8 cellular contexts compared by ENCODE assay signal in the genomic region with DNA sequence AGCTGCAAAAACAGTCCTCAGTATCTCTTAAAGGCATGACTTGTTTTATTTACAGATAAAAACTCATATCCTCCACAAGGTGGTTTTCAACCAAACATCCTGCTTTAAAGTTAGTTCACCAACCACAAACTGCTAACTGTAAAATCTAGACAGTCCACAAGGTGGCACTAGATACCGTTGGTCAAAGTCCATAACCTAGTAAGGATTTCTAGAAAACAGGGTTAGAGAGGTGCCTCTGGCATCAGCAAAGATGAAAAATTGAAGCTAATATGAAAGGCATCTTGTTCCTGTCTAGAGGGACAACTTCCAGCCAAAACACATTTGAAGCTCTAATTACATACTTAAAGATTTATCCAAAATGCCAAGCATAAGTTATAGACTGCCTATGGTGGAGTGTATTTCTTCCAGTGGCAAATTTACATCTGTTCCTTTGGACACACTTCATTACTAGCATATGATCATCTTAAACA. TPM values are rescaled to one million over a fixed set of nuclear protein-coding genes. Genes with fewer than 3 reads are reported as not detected.
DNase-seq lines count a peak whose midpoint lies in the region; ATAC-seq and FAIRE-seq lines count a peak whose summit lies in the region.

No MANE protein-coding gene starts in this region.

- FAIRE-seq in urothelium cell line (lab: Jason Lieb, UNC): no peak

- H3K4me1 ChIP-seq in naive thymus-derived CD4-positive, alpha-beta T cell (ENCODE audit: control insufficient read depth in 2 of 2, insufficient read depth in 2 of 2, low read length in 2 of 2): peaks cover 0 to 20% of the 10 kb centered on the region in 2 donors

- H3K27ac ChIP-seq in naive thymus-derived CD4-positive, alpha-beta T cell (ENCODE audit: low read depth, low read length): no peak overlapping the region

- H3K36me3 ChIP-seq in naive thymus-derived CD4-positive, alpha-beta T cell (ENCODE audit: control insufficient read depth in 2 of 3, insufficient read depth in 3 of 3, low read length in 3 of 3): no peaks in the 10 kb centered on the region

- no peaks in the 10 kb centered on the region for H3K27me3 ChIP-seq in naive thymus-derived CD4-positive, alpha-beta T cell (ENCODE audit: control insufficient read depth in 2 of 2, insufficient read depth in 2 of 2, low read length in 2 of 2)

- POLR2A ChIA-PET in activated CD4-positive, alpha-beta T cell treated with anti-CD3 and anti-CD28 coated beads for 36 hours (lab: Charles Lee): interaction anchor here (0.6 kb wide), 1 partner anchor 15 kb away, joined by 3 read pairs; no protein-coding TSS in a partner anchor
- POLR2A ChIA-PET in naive thymus-derived CD4-positive, alpha-beta T cell (lab: Charles Lee): interaction anchor here (0.6 to 2.9 kb wide), 8 partner anchors 22 to 308 kb away, joined by 3 to 23 read pairs (median 4); a partner anchor contains a TSS

- peak; percentile 54 for DNase-seq in DMS53 treated with DMSO at 0.1 percent for 48 hours (lab: John Stamatoyannopoulos, UW; ENCODE audit: unreplicated experiment)
- peak; percentile 61 for DNase-seq in NCI-H460 (ENCODE audit: extremely low read depth, low read depth)
- DNase-seq in activated CD4-positive, alpha-beta T cell treated with anti-CD3 and anti-CD28 coated beads for 36 hours: peak; percentile 65
- peak; percentile 24 for DNase-seq in epidermal melanocyte (ENCODE audit: insufficient read length, low spot score)
- peak in 8 of 9 donors; percentile 41 to 87 (median 82) for DNase-seq in naive thymus-derived CD4-positive, alpha-beta T cell
- peak; percentile 51 for DNase-seq in urothelium cell line (ENCODE audit: low spot score)

- ATAC-seq in GM19463 (IDR thresholded peaks at IDR 0.05; ENCODE audit: unreplicated experiment): peak; percentile 53
- ATAC-seq in HG03520 (IDR thresholded peaks at IDR 0.05; ENCODE audit: unreplicated experiment): peak; percentile 69
- ATAC-seq in activated CD4-positive, alpha-beta T cell treated with anti-CD3 and anti-CD28 coated beads for 36 hours: peak; percentile 83
- ATAC-seq in naive thymus-derived CD4-positive, alpha-beta T cell: peak; percentile 99

- H3K9me3 Mint-ChIP-seq in activated CD4-positive, alpha-beta T cell treated with anti-CD3 and anti-CD28 coated beads for 36 hours (ENCODE audit: low read depth): no peaks in the 10 kb centered on the region
- H3K9me3 Mint-ChIP-seq in naive thymus-derived CD4-positive, alpha-beta T cell: peaks cover 0 to 1% (median 0%) of the 10 kb centered on the region in 11 donors

- H3K36me3 Mint-ChIP-seq in activated CD4-positive, alpha-beta T cell treated with anti-CD3 and anti-CD28 coated beads for 36 hours (ENCODE audit: low read depth): peaks cover 3% of the 10 kb centered on the region
- H3K36me3 Mint-ChIP-seq in naive thymus-derived CD4-positive, alpha-beta T cell: peaks cover 0 to 4% (median 0%) of the 10 kb centered on the region in 5 donors

- H3K4me3 ChIP-seq in naive thymus-derived CD4-positive, alpha-beta T cell (ENCODE audit: low read length): no peak overlapping the region

- intact Hi-C loops in activated CD4-positive, alpha-beta T cell treated with anti-CD3 and anti-CD28 coated beads for 36 hours (cut with DNase I, micrococcal nuclease): loop anchor here (1.0 to 5.0 kb wide), 8 partner anchors 15 to 587 kb away; a partner anchor contains a TSS
- intact Hi-C loops in naive thymus-derived CD4-positive, alpha-beta T cell (cut with micrococcal nuclease): loop anchor here (1.0 to 10.0 kb wide), 15 partner anchors 11 to 1589 kb away; a partner anchor contains a TSS

- peaks cover 35% of the 10 kb centered on the region for H3K4me1 Mint-ChIP-seq in activated CD4-positive, alpha-beta T cell treated with anti-CD3 and anti-CD28 coated beads for 36 hours
- peaks cover 15 to 42% (median 41%) of the 10 kb centered on the region in 7 donors for H3K4me1 Mint-ChIP-seq in naive thymus-derived CD4-positive, alpha-beta T cell

- H3K27ac Mint-ChIP-seq in activated CD4-positive, alpha-beta T cell treated with anti-CD3 and anti-CD28 coated beads for 36 hours: no peak overlapping the region
- peak overlapping the region in 5 of 9 donors; percentile 2 to 53 (median 32) for H3K27ac Mint-ChIP-seq in naive thymus-derived CD4-positive, alpha-beta T cell

- H3K4me3 Mint-ChIP-seq in activated CD4-positive, alpha-beta T cell treated with anti-CD3 and anti-CD28 coated beads for 36 hours: no peak overlapping the region
- peak overlapping the region in 1 of 10 donors; percentile 35 for H3K4me3 Mint-ChIP-seq in naive thymus-derived CD4-positive, alpha-beta T cell

- no peaks in the 10 kb centered on the region for H3K9me3 ChIP-seq in naive thymus-derived CD4-positive, alpha-beta T cell (ENCODE audit: control insufficient read depth in 2 of 3, low read length in 3 of 3)

- H3K27me3 Mint-ChIP-seq in activated CD4-positive, alpha-beta T cell treated with anti-CD3 and anti-CD28 coated beads for 36 hours: peaks cover 4% of the 10 kb centered on the region
- H3K27me3 Mint-ChIP-seq in naive thymus-derived CD4-positive, alpha-beta T cell: peaks cover 0 to 19% (median 0%) of the 10 kb centered on the region in 5 donors

- CTCF ChIA-PET in activated CD4-positive, alpha-beta T cell treated with anti-CD3 and anti-CD28 coated beads for 36 hours (lab: Charles Lee): interaction anchor here (0.6 to 2.4 kb wide), 35 partner anchors 9 to 546 kb away, joined by 3 to 17 read pairs (median 4); a partner anchor contains a TSS
- CTCF ChIA-PET in naive thymus-derived CD4-positive, alpha-beta T cell (lab: Charles Lee): interaction anchor here (0.7 to 2.8 kb wide), 20 partner anchors 12 to 306 kb away, joined by 3 to 22 read pairs (median 4); a partner anchor contains a TSS

RNA-seq across cellular contexts. Expression of a gene that starts 56.0 kb away (rescaled TPM):
- total RNA-seq in NCI-H460 (2014; rRNA removed; shearing (Covaris generic)): 11.3 and 11.4 TPM in 2 replicates
- 3.4 and 3.7 TPM in 2 replicates for polyA plus RNA-seq in NCI-H460 (2014; cell fraction: nucleus; rRNA removed)
- total RNA-seq in activated CD4-positive, alpha-beta T cell treated with anti-CD3 and anti-CD28 coated beads for 36 hours: 1 to 10 TPM; 9.5 to 9.9 TPM
- 10 to 100 TPM; 20.6 to 23.7 (median 21.7) TPM for total RNA-seq in naive thymus-derived CD4-positive, alpha-beta T cell
- 10 to 100 TPM; 16.7 to 26.0 TPM for polyA plus RNA-seq in naive thymus-derived CD4-positive, alpha-beta T cell

Comparison
In these comparisons a context has a peak if more than half of its experiments do, and no peak if none do; other contexts are left out.
1. DNase-seq: peak in every context shown above with its lines; median percentile 82 in naive thymus-derived CD4-positive, alpha-beta T cell; 65 in activated CD4-positive, alpha-beta T cell treated with anti-CD3 and anti-CD28 coated beads for 36 hours; 61 in NCI-H460; 54 in DMS53 treated with DMSO at 0.1 percent for 48 hours; 51 in urothelium cell line; 24 in epidermal melanocyte.